In the genomic region with DNA sequence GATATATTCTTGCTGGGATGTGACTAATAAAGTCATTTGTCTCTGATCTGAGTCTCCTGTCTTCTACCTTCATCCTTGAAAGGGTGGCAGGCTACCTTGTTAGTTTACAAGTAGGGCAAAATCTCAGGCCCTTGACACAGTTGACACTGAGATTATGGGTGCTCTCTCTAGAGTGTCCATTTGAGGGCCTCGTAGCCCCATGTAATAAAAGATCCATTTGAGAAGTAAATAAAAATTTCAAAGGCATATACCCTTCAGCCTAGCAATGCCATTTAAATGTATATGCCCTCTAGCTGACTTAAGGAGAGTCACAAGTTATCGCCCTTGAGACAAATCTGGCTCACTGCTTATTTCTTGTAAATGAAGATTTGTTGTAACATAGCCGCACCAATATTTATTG, we compare ENCODE assay signal across 12 cellular contexts.
A peak's percentile ranks its signal among the peaks of the same experiment; 100 is the strongest.
DNase-seq lines count a peak whose midpoint lies in the region; ATAC-seq, FAIRE-seq and TF ChIP-seq lines count a peak whose summit lies in the region.
"Had no signal": no experiment of that assay in that cellular context is flagged by ENCODE, and none has a peak within 500 bp of the region (broad histone marks: within the 10 kb centered on the region; RNA-seq: fewer than 3 reads in every experiment).

No MANE protein-coding gene starts in this region.

- no peaks in the 10 kb centered on the region for H3K79me2 ChIP-seq in OCI-LY7 (ENCODE audit: insufficient read depth, low read depth, low read length)

- no peaks in the 10 kb centered on the region for H3K27me3 Mint-ChIP-seq in stimulated activated naive CD8-positive, alpha-beta T cell treated with anti-CD3 and anti-CD28 coated beads, Interleukin-15, Interleukin-2, amounts not matched to agents 100 ng/mL and 50 ng/mL, for 24 hours
- H3K27me3 Mint-ChIP-seq in CD4-positive, alpha-beta memory T cell: no peaks in the 10 kb centered on the region
- H3K27me3 Mint-ChIP-seq: activated naive CD8-positive, alpha-beta T cell; naive B cell had no signal

- peaks cover 27% of the 10 kb centered on the region for H3K36me3 Mint-ChIP-seq in stimulated activated naive CD8-positive, alpha-beta T cell treated with anti-CD3 and anti-CD28 coated beads, Interleukin-15, Interleukin-2, amounts not matched to agents 100 ng/mL and 50 ng/mL, for 24 hours (ENCODE audit: low read depth)
- peaks cover 1 to 13% of the 10 kb centered on the region in 2 donors for H3K36me3 Mint-ChIP-seq in CD4-positive, alpha-beta memory T cell

- TF ChIP-seq CTCF in OCI-LY7 (conservative IDR thresholded peaks at IDR 0.05; ENCODE audit: low read length) (peak; percentile 50; the same call in 1 of the 2 replicates), fibroblast of the aortic adventitia (IDR thresholded peaks at IDR 0.05; ENCODE audit: insufficient read depth, low read length) (peak; percentile 19)

- DNase-seq in stimulated activated naive CD8-positive, alpha-beta T cell treated with anti-CD3 and anti-CD28 coated beads, Interleukin-15, Interleukin-2, amounts not matched to agents 100 U/mL and 50 U/mL, for 24 hours: no peak
- peak; percentile 5 for DNase-seq in OCI-LY7 (ENCODE audit: low spot score)
- DNase-seq in fibroblast of the aortic adventitia (ENCODE audit: low read depth): peak; percentile 36
- no peak for DNase-seq in posterior vena cava (ENCODE audit: low spot score)
- no peak for DNase-seq in stimulated activated CD4-positive, alpha-beta T cell treated with anti-CD3 and anti-CD28 coated beads, Interleukin-2, amount 100 ng/mL, for 48 hours
- DNase-seq in H54 (ENCODE audit: insufficient read length, low spot score): no peak
- no peak for DNase-seq in CD4-positive, alpha-beta memory T cell
- DNase-seq: naive B cell, NCI-H2107 had no signal

- TF ChIP-seq POLR2A in H54 (IDR thresholded peaks at IDR 0.05; ENCODE audit: low read depth, low read length): no peak

- no TSS peak for BruUV-seq in OCI-LY7 (replicated peaks; lab: Mats Ljungman, UMichigan)

- no peaks in the 10 kb centered on the region for H3K27me3 ChIP-seq in CD4-positive, alpha-beta memory T cell (ENCODE audit: insufficient read depth, low read length)

- CTCF ChIA-PET in OCI-LY7 (lab: Charles Lee; ENCODE audit: unreplicated experiment): no interaction called here
- CTCF ChIA-PET in CD4-positive, alpha-beta memory T cell (lab: Charles Lee; ENCODE audit: partially characterized antibody): no interaction called here

- no peak overlapping the region for H3K27ac ChIP-seq in OCI-LY7 (ENCODE audit: low read depth, low read length, poor library complexity, severe bottlenecking)
- no peak overlapping the region for H3K27ac ChIP-seq in CD4-positive, alpha-beta memory T cell (ENCODE audit: low read depth, low read length)

- H3K27ac Mint-ChIP-seq in stimulated activated naive CD8-positive, alpha-beta T cell treated with anti-CD3 and anti-CD28 coated beads, Interleukin-15, Interleukin-2, amounts not matched to agents 100 ng/mL and 50 ng/mL, for 24 hours: peak overlapping the region; percentile 36
- H3K27ac Mint-ChIP-seq in CD4-positive, alpha-beta memory T cell: no peak overlapping the region
- H3K27ac Mint-ChIP-seq: activated naive CD8-positive, alpha-beta T cell had no signal

- 0 out of 2 replicates have a peak, but pooled peaks cover 3% of the 10 kb centered on the region for H4K20me1 ChIP-seq in OCI-LY7 (ENCODE audit: insufficient read depth, low read length)

- H3K4me3 Mint-ChIP-seq in stimulated activated naive CD8-positive, alpha-beta T cell treated with anti-CD3 and anti-CD28 coated beads, Interleukin-15, Interleukin-2, amounts not matched to agents 100 ng/mL and 50 ng/mL, for 24 hours: no peak overlapping the region
- no peak overlapping the region for H3K4me3 Mint-ChIP-seq in CD4-positive, alpha-beta memory T cell
- H3K4me3 Mint-ChIP-seq: activated naive CD8-positive, alpha-beta T cell; naive B cell had no signal

- H3K4me3 ChIP-seq in OCI-LY7 (ENCODE audit: low read depth, low read length, poor library complexity, severe bottlenecking): no peak overlapping the region
- no peak overlapping the region for H3K4me3 ChIP-seq in fibroblast of the aortic adventitia (ENCODE audit: low read depth, low read length)
- H3K4me3 ChIP-seq in CD4-positive, alpha-beta memory T cell (ENCODE audit: low read length in 2 of 2): no peak overlapping the region

- intact Hi-C loops in OCI-LY7 (cut with micrococcal nuclease; ENCODE audit: unreplicated experiment) (no loop called here), posterior vena cava (cut with DNase I) (no loop called here)
- intact Hi-C loops in CD4-positive, alpha-beta memory T cell (cut with micrococcal nuclease): no loop called here

- H3K9me2 ChIP-seq in OCI-LY7 (ENCODE audit: insufficient read depth, low read length): no peaks in the 10 kb centered on the region

- H3K4me1 Mint-ChIP-seq in stimulated activated naive CD8-positive, alpha-beta T cell treated with anti-CD3 and anti-CD28 coated beads, Interleukin-15, Interleukin-2, amounts not matched to agents 100 ng/mL and 50 ng/mL, for 24 hours (ENCODE audit: low read depth): peaks cover 20% of the 10 kb centered on the region
- peaks cover 25 to 44% (median 33%) of the 10 kb centered on the region in 4 donors for H3K4me1 Mint-ChIP-seq in CD4-positive, alpha-beta memory T cell

- H2AFZ ChIP-seq in OCI-LY7 (ENCODE audit: low read length): no peak overlapping the region

- H3K9me3 Mint-ChIP-seq in stimulated activated naive CD8-positive, alpha-beta T cell treated with anti-CD3 and anti-CD28 coated beads, Interleukin-15, Interleukin-2, amounts not matched to agents 100 ng/mL and 50 ng/mL, for 24 hours: no peaks in the 10 kb centered on the region
- peaks cover 0 to 4% (median 0%) of the 10 kb centered on the region in 8 donors for H3K9me3 Mint-ChIP-seq in CD4-positive, alpha-beta memory T cell

- no peak for ATAC-seq in stimulated activated naive CD8-positive, alpha-beta T cell treated with anti-CD3 and anti-CD28 coated beads, Interleukin-15, Interleukin-2, amounts not matched to agents 100 U/mL and 50 U/mL, for 24 hours
- ATAC-seq: esophagus mucosa had no signal

- H3K4me2 ChIP-seq in OCI-LY7 (ENCODE audit: low read length): no peak overlapping the region

- FAIRE-seq in H54 (lab: Jason Lieb, UNC): no peak

- POLR2A ChIA-PET in OCI-LY7 (lab: Charles Lee): no interaction called here
- POLR2A ChIA-PET in CD4-positive, alpha-beta memory T cell (lab: Charles Lee; ENCODE audit: partially characterized antibody): no interaction called here

- no peaks in the 10 kb centered on the region for H3K9me3 ChIP-seq in OCI-LY7 (ENCODE audit: low read length)
- H3K9me3 ChIP-seq in CD4-positive, alpha-beta memory T cell (ENCODE audit: control insufficient read depth in 1 of 2, low read length in 2 of 2): no peaks in the 10 kb centered on the region

- no peaks in the 10 kb centered on the region; the same call in 1 of the 2 replicates for H3K36me3 ChIP-seq in OCI-LY7 (ENCODE audit: insufficient read depth, low read length)
- H3K36me3 ChIP-seq in CD4-positive, alpha-beta memory T cell (ENCODE audit: insufficient read depth, low read length): no peaks in the 10 kb centered on the region

- H3K4me1 ChIP-seq in OCI-LY7 (ENCODE audit: insufficient read depth, low read length, poor library complexity, severe bottlenecking): no peaks in the 10 kb centered on the region
- peaks cover 5% of the 10 kb centered on the region for H3K4me1 ChIP-seq in CD4-positive, alpha-beta memory T cell (ENCODE audit: insufficient read depth, low read length)

Comparison
In these comparisons a context has a peak if more than half of its experiments do, and no peak if none do; other contexts are left out.
1. DNase-seq: peak in OCI-LY7 (single experiment) and fibroblast of the aortic adventitia (single experiment); none in stimulated activated naive CD8-positive, alpha-beta T cell treated with anti-CD3 and anti-CD28 coated beads, Interleukin-15, Interleukin-2, amounts not matched to agents 100 U/mL and 50 U/mL, for 24 hours (single experiment), posterior vena cava (single experiment), stimulated activated CD4-positive, alpha-beta T cell treated with anti-CD3 and anti-CD28 coated beads, Interleukin-2, amount 100 ng/mL, for 48 hours (0 of 2), H54 (single experiment) and CD4-positive, alpha-beta memory T cell (0 of 5).